Comparison of ENCODE assay signal across 14 cellular contexts in genomic region chr11:2510626-2511402, GRCh38.
DNase-seq lines count a peak whose midpoint lies in the region; ATAC-seq and TF ChIP-seq lines count a peak whose summit lies in the region.
"Had no signal": no experiment of that assay in that cellular context is flagged by ENCODE, and none has a peak within 500 bp of the region (broad histone marks: within the 10 kb centered on the region; RNA-seq: fewer than 3 reads in every experiment).

No MANE protein-coding gene starts in this region.

- H3K36me3 ChIP-seq in BLaER1: no peaks in the 10 kb centered on the region
- H3K36me3 ChIP-seq in GM23248 (ENCODE audit: low read depth): no peaks in the 10 kb centered on the region
- no peaks in the 10 kb centered on the region for H3K36me3 ChIP-seq in naive thymus-derived CD4-positive, alpha-beta T cell (ENCODE audit: control insufficient read depth in 2 of 3, insufficient read depth in 3 of 3, low read length in 3 of 3)
- H3K36me3 ChIP-seq in neural progenitor cell: no peaks in the 10 kb centered on the region
- H3K36me3 ChIP-seq: SJSA1 had no signal

- H3K9me3 Mint-ChIP-seq in naive thymus-derived CD4-positive, alpha-beta T cell: no peaks in the 10 kb centered on the region
- H3K9me3 Mint-ChIP-seq in neural progenitor cell: no peaks in the 10 kb centered on the region
- H3K9me3 Mint-ChIP-seq: IgD-negative memory B cell had no signal

- no peak for TF ChIP-seq CTCF in neural progenitor cell (IDR thresholded peaks at IDR 0.05)

- H3K4me3 ChIP-seq in BLaER1 (peak overlapping the region; percentile 14; the same call in 1 of the 2 replicates), GM23248 (no peak overlapping the region), neural progenitor cell (no peak overlapping the region)
- H3K4me3 ChIP-seq in naive thymus-derived CD4-positive, alpha-beta T cell (ENCODE audit: low read length): no peak overlapping the region
- H3K4me3 ChIP-seq: SJSA1 had no signal

- no peak overlapping the region for H3K4me3 Mint-ChIP-seq in naive thymus-derived CD4-positive, alpha-beta T cell
- H3K4me3 Mint-ChIP-seq in neural progenitor cell: no peak overlapping the region
- H3K4me3 Mint-ChIP-seq: IgD-negative memory B cell had no signal

- POLR2A ChIA-PET in naive thymus-derived CD4-positive, alpha-beta T cell (lab: Charles Lee): interaction anchor here (0.7 kb wide), 1 partner anchor 40 kb away, joined by 3 read pairs; no protein-coding TSS in a partner anchor

- H3F3A ChIP-seq in GM23248 (ENCODE audit: insufficient read depth) (no peaks in the 10 kb centered on the region), neural progenitor cell (ENCODE audit: low read depth) (no peaks in the 10 kb centered on the region)

- no peaks in the 10 kb centered on the region for H3K9me2 ChIP-seq in GM23248 (ENCODE audit: insufficient read depth)

- no peak for ATAC-seq in naive thymus-derived CD4-positive, alpha-beta T cell
- ATAC-seq: activated CD4-positive, CD25-positive, alpha-beta regulatory T cell treated with anti-CD3 and anti-CD28 coated beads, Interleukin-2, amount 50 U/mL, for 24 hours; HCT116 had no signal

- peaks cover 5 to 37% (median 27%) of the 10 kb centered on the region in 7 donors for H3K4me1 Mint-ChIP-seq in naive thymus-derived CD4-positive, alpha-beta T cell
- H3K4me1 Mint-ChIP-seq in neural progenitor cell: no peaks in the 10 kb centered on the region

- H3K36me3 Mint-ChIP-seq in naive thymus-derived CD4-positive, alpha-beta T cell: peaks cover 0 to 4% (median 0%) of the 10 kb centered on the region in 5 donors
- H3K36me3 Mint-ChIP-seq in neural progenitor cell: no peaks in the 10 kb centered on the region
- H3K36me3 Mint-ChIP-seq: IgD-negative memory B cell had no signal

- H3K27ac Mint-ChIP-seq in naive thymus-derived CD4-positive, alpha-beta T cell: peak overlapping the region in 5 of 9 donors; percentile 19 to 65 (median 59)
- H3K27ac Mint-ChIP-seq in neural progenitor cell: no peak overlapping the region

- H3K9me3 ChIP-seq in BLaER1 (no peaks in the 10 kb centered on the region), GM23248 (ENCODE audit: low read depth) (no peaks in the 10 kb centered on the region), neural progenitor cell (ENCODE audit: low read depth) (no peaks in the 10 kb centered on the region)
- no peaks in the 10 kb centered on the region for H3K9me3 ChIP-seq in naive thymus-derived CD4-positive, alpha-beta T cell (ENCODE audit: control insufficient read depth in 2 of 3, low read length in 3 of 3)
- H3K9me3 ChIP-seq: SJSA1 had no signal

- 26 to 34% methylated on average over 15 to 16 of the region's 16 CpGs for WGBS in GM23248 (ENCODE audit: low coverage in 1 of 2, low lambda C conversion rate in 2 of 2, missing lambda C conversion rate in 2 of 2), 2 experiments

- H3K9ac ChIP-seq in BLaER1 (peak overlapping the region; percentile 30; the same call in 1 of the 2 replicates), GM23248 (no peak overlapping the region), neural progenitor cell (no peak overlapping the region)

- H3K79me2 ChIP-seq in GM23248 (ENCODE audit: insufficient read depth) (no peaks in the 10 kb centered on the region), neural progenitor cell (ENCODE audit: low read depth) (no peaks in the 10 kb centered on the region)

- H3K27me3 ChIP-seq in BLaER1 (no peaks in the 10 kb centered on the region), GM23248 (replicated peaks; ENCODE audit: insufficient read depth) (peaks cover 23% of the 10 kb centered on the region), neural progenitor cell (peaks cover 54% of the 10 kb centered on the region)
- H3K27me3 ChIP-seq in naive thymus-derived CD4-positive, alpha-beta T cell (ENCODE audit: control insufficient read depth in 2 of 2, insufficient read depth in 2 of 2, low read length in 2 of 2): no peaks in the 10 kb centered on the region

- H3K4me1 ChIP-seq in BLaER1: peaks cover 55% of the 10 kb centered on the region
- no peaks in the 10 kb centered on the region for H3K4me1 ChIP-seq in GM23248 (ENCODE audit: insufficient read depth)
- H3K4me1 ChIP-seq in naive thymus-derived CD4-positive, alpha-beta T cell (ENCODE audit: control insufficient read depth in 2 of 2, insufficient read depth in 2 of 2, low read length in 2 of 2): no peaks in the 10 kb centered on the region
- no peaks in the 10 kb centered on the region for H3K4me1 ChIP-seq in neural progenitor cell
- H3K4me1 ChIP-seq: SJSA1 had no signal

- H3K4me2 ChIP-seq in BLaER1 (peak overlapping the region; percentile 85), GM23248 (ENCODE audit: unreplicated experiment) (no peak overlapping the region), neural progenitor cell (no peak overlapping the region)

- peaks cover 59% of the 10 kb centered on the region for H4K20me1 ChIP-seq in BLaER1
- no peaks in the 10 kb centered on the region for H4K20me1 ChIP-seq in GM23248 (ENCODE audit: insufficient read depth)
- H4K20me1 ChIP-seq in neural progenitor cell (ENCODE audit: low read depth): no peaks in the 10 kb centered on the region

- in situ Hi-C loops in GM23248 (cut with MboI): no loop called here

- DNase-seq in GM23248 (peak; percentile 36), germinal center (ENCODE audit: low spot score) (peak; percentile 1), SHP77 (lab: John Stamatoyannopoulos, UW) (no peak), KG1 (lab: John Stamatoyannopoulos, UW) (no peak), SW 1271 (lab: John Stamatoyannopoulos, UW) (no peak), neural progenitor cell (ENCODE audit: low spot score) (no peak)
- peak in 1 of 9 donors; percentile 16 for DNase-seq in naive thymus-derived CD4-positive, alpha-beta T cell
- DNase-seq: activated naive CD4-positive, alpha-beta T cell treated with anti-CD3 and anti-CD28 coated beads, Interleukin-2, amount 50 U/mL, for 16 hours; NCI-H1694 had no signal

- H2AFZ ChIP-seq in GM23248: no peak overlapping the region
- H2AFZ ChIP-seq in neural progenitor cell (replicated peaks): no peak overlapping the region

- CTCF ChIA-PET in naive thymus-derived CD4-positive, alpha-beta T cell (lab: Charles Lee): no interaction called here

- no peaks in the 10 kb centered on the region for H3K27me3 Mint-ChIP-seq in naive thymus-derived CD4-positive, alpha-beta T cell
- H3K27me3 Mint-ChIP-seq in neural progenitor cell (ENCODE audit: insufficient read depth, low read depth): peaks cover 8% of the 10 kb centered on the region
- H3K27me3 Mint-ChIP-seq: IgD-negative memory B cell had no signal

- H3K27ac ChIP-seq in BLaER1: peak overlapping the region; percentile 68
- no peak overlapping the region for H3K27ac ChIP-seq in GM23248
- H3K27ac ChIP-seq in naive thymus-derived CD4-positive, alpha-beta T cell (ENCODE audit: low read depth, low read length): no peak overlapping the region
- no peak overlapping the region for H3K27ac ChIP-seq in neural progenitor cell
- H3K27ac ChIP-seq: SJSA1 had no signal

- intact Hi-C loops in naive thymus-derived CD4-positive, alpha-beta T cell (cut with micrococcal nuclease): no loop called here

Comparison
In these comparisons a context has a peak if more than half of its experiments do, and no peak if none do; other contexts are left out.
1. DNase-seq: peak in GM23248 (single experiment) and germinal center (single experiment); none in SHP77 (0 of 2), KG1 (single experiment), SW 1271 (0 of 2) and neural progenitor cell (single experiment).